ENCODE assay signal across 9 cellular contexts in genomic region chr10:101829561-101830315, GRCh38. TPM values are rescaled to one million over a fixed set of nuclear protein-coding genes. Genes with fewer than 3 reads are reported as not detected.
A peak's percentile ranks its signal among the peaks of the same experiment; 100 is the strongest.
DNase-seq lines count a peak whose midpoint lies in the region; ATAC-seq, FAIRE-seq and TF ChIP-seq lines count a peak whose summit lies in the region.
"Had no signal": no experiment of that assay in that cellular context is flagged by ENCODE, and none has a peak within 500 bp of the region (broad histone marks: within the 10 kb centered on the region; RNA-seq: fewer than 3 reads in every experiment).

No MANE protein-coding gene starts in this region.

- DNase-seq in GM12892 (ENCODE audit: insufficient read length) (peak; percentile 96), SK-N-DZ (ENCODE audit: low spot score) (peak; percentile 63), astrocyte (ENCODE audit: low read depth) (no peak), DMS 273 treated with DMSO at 0.1 percent for 48 hours (lab: John Stamatoyannopoulos, UW) (no peak), RPMI8226 (no peak)
- peak; percentile 40 to 51 for DNase-seq in stimulated activated CD4-positive, alpha-beta T cell treated with anti-CD3 and anti-CD28 coated beads, Interleukin-2, amount 100 ng/mL, for 48 hours

- no peaks in the 10 kb centered on the region for H3K9me3 Mint-ChIP-seq in astrocyte (ENCODE audit: unreplicated experiment)

- peak overlapping the region; percentile 33 for H3K27ac ChIP-seq in astrocyte (ENCODE audit: low read depth, low read length)

- peak overlapping the region; percentile 78 for H3K4me3 Mint-ChIP-seq in astrocyte (ENCODE audit: unreplicated experiment)

- H3K27me3 ChIP-seq in astrocyte (ENCODE audit: insufficient read depth, low read length) = no peaks in the 10 kb centered on the region

- peaks cover 11% of the 10 kb centered on the region for H3K4me1 Mint-ChIP-seq in astrocyte (ENCODE audit: low read depth, unreplicated experiment)

- no peaks in the 10 kb centered on the region for H3K27me3 Mint-ChIP-seq in astrocyte (ENCODE audit: low read depth, unreplicated experiment)

- H3K79me2 ChIP-seq in astrocyte (ENCODE audit: insufficient read depth, low read length) = no peaks in the 10 kb centered on the region

- H4K20me1 ChIP-seq in astrocyte (ENCODE audit: insufficient read depth, low read length) = no peaks in the 10 kb centered on the region

- FAIRE-seq in GM12892 (lab: Jason Lieb, UNC) (no peak), astrocyte (lab: Jason Lieb, UNC) (no peak)
- FAIRE-seq: TTC549 had no signal

- no peaks in the 10 kb centered on the region for H3K36me3 ChIP-seq in astrocyte (ENCODE audit: insufficient read depth, low read length)

- H3K9ac ChIP-seq in astrocyte (ENCODE audit: low read length) = peak overlapping the region; percentile 47

- ATAC-seq in HG03039 (IDR thresholded peaks at IDR 0.05; ENCODE audit: unreplicated experiment) = peak; percentile 2

- peak overlapping the region; percentile 85 for H2AFZ ChIP-seq in astrocyte (ENCODE audit: low read depth, low read length)

- TF ChIP-seq POLR2A in GM12892 (IDR thresholded peaks at IDR 0.05; ENCODE audit: low read depth, low read length) = no peak

- H3K4me2 ChIP-seq in astrocyte (ENCODE audit: low read length) = peak overlapping the region; percentile 97

- peak overlapping the region; percentile 65 for H3K4me3 ChIP-seq in astrocyte (ENCODE audit: insufficient read depth, low read depth, low read length)
- peak overlapping the region; percentile 61; the same call in 1 of the 2 replicates for H3K4me3 ChIP-seq in iPS-18c (ENCODE audit: insufficient read depth, low read depth, low read length)

- H3K4me1 ChIP-seq in astrocyte (ENCODE audit: insufficient read depth, low read length) = peaks cover 16% of the 10 kb centered on the region

- H3K9me3 ChIP-seq in astrocyte (ENCODE audit: insufficient read depth, low read depth, low read length) (no peaks in the 10 kb centered on the region), iPS-18c (ENCODE audit: control insufficient read depth, insufficient read depth, low read length) (no peaks in the 10 kb centered on the region)

- H3K36me3 Mint-ChIP-seq in astrocyte (ENCODE audit: low read depth, unreplicated experiment) = peaks cover 24% of the 10 kb centered on the region

- no peak for TF ChIP-seq CTCF in astrocyte (IDR thresholded peaks at IDR 0.05; ENCODE audit: insufficient read depth, low read depth, low read length)

- peak overlapping the region; percentile 75 for H3K27ac Mint-ChIP-seq in astrocyte (ENCODE audit: unreplicated experiment)

RNA-seq across cellular contexts. Expression of gene OGA, which starts 11.5 kb away (rescaled TPM):
- polyA plus RNA-seq in GM12892 (2012; ENCODE audit: missing spikeins) = 118 TPM
- 47.3 and 51.7 TPM in 2 replicates for polyA plus RNA-seq in SK-N-DZ (2014; cell fraction: cytosol; rRNA removed)
- polyA plus RNA-seq in SK-N-DZ (2014; cell fraction: nucleus; rRNA removed) = 142 and 189 TPM in 2 replicates
- 106 and 119 TPM in 2 replicates for total RNA-seq in astrocyte

RNA-seq across cellular contexts. Expression of gene KCNIP2, which starts 13.9 kb away (rescaled TPM):
- 12.2 TPM for polyA plus RNA-seq in GM12892 (2012; ENCODE audit: missing spikeins)
- 1.4 and 2.2 TPM in 2 replicates for polyA plus RNA-seq in SK-N-DZ (2014; cell fraction: cytosol; rRNA removed)
- polyA plus RNA-seq in SK-N-DZ (2014; cell fraction: nucleus; rRNA removed) = 12.4 TPM in 2 replicates
- total RNA-seq in astrocyte = 1.9 and 2.5 TPM in 2 replicates

RNA-seq across cellular contexts. Expression of gene NPM3, which starts 46.5 kb away (rescaled TPM):
- 106 TPM for polyA plus RNA-seq in GM12892 (2012; ENCODE audit: missing spikeins)
- polyA plus RNA-seq in SK-N-DZ (2014; cell fraction: cytosol; rRNA removed) = 166 and 203 TPM in 2 replicates
- polyA plus RNA-seq in SK-N-DZ (2014; cell fraction: nucleus; rRNA removed) = 82.0 and 159 TPM in 2 replicates
- total RNA-seq in astrocyte = 36.5 and 40.7 TPM in 2 replicates

RNA-seq across cellular contexts. Expression of gene FGF8, which starts 53.8 kb away (rescaled TPM):
- polyA plus RNA-seq in GM12892 (2012; ENCODE audit: missing spikeins) = not detected
- 0.36 TPM in 2 replicates for polyA plus RNA-seq in SK-N-DZ (2014; cell fraction: cytosol; rRNA removed)
- 3.3 TPM in 1 of 2 replicates, not detected in the other for polyA plus RNA-seq in SK-N-DZ (2014; cell fraction: nucleus; rRNA removed)
- 0.61 TPM in 1 of 2 replicates, not detected in the other for total RNA-seq in astrocyte

Comparison
In these comparisons a context has a peak if more than half of its experiments do, and no peak if none do; other contexts are left out.
1. DNase-seq: peak in GM12892 (single experiment), SK-N-DZ (single experiment) and stimulated activated CD4-positive, alpha-beta T cell treated with anti-CD3 and anti-CD28 coated beads, Interleukin-2, amount 100 ng/mL, for 48 hours (2 of 2); none in astrocyte (single experiment), DMS 273 treated with DMSO at 0.1 percent for 48 hours (single experiment) and RPMI8226 (single experiment).